ENCODE assay signal across 8 cellular contexts in genomic region chr1:182839209-182840065, GRCh38. TPM values are rescaled to one million over a fixed set of nuclear protein-coding genes. Genes with fewer than 3 reads are reported as not detected.
A peak's percentile ranks its signal among the peaks of the same experiment; 100 is the strongest.
DNase-seq lines count a peak whose midpoint lies in the region; ATAC-seq and TF ChIP-seq lines count a peak whose summit lies in the region.

DHX9 (plus strand) TSS chr1:182839347; CDS start chr1:182842567, 3,220 bp downstream.

- peak; percentile 86 for DNase-seq in Caki2 (ENCODE audit: low read depth)
- DNase-seq in NT2/D1 (ENCODE audit: low read depth, low spot score), result peak; percentile 91
- peak; percentile 81 for DNase-seq in activated CD8-positive, alpha-beta memory T cell treated with anti-CD3 and anti-CD28 coated beads, Interleukin-2, amount 50 U/mL, for 1 hour (ENCODE audit: extremely low read depth)
- DNase-seq in endodermal cell, result peak; percentile 98
- DNase-seq in stimulated activated CD8-positive, alpha-beta memory T cell treated with anti-CD3 and anti-CD28 coated beads, Interleukin-15, amount 100 ng/mL, for 4 hours (ENCODE audit: low read depth in 2 of 2), result peak; percentile 84 to 90

- H3K27ac Mint-ChIP-seq in endodermal cell, result peak within 1 kb of the TSS; percentile 96

- H3K4me1 ChIP-seq in HUES48 (ENCODE audit: control insufficient read depth, insufficient read depth, low read length), result peaks cover 14% of the 10 kb centered on the region
- no peaks in the 10 kb centered on the region for H3K4me1 ChIP-seq in NT2/D1 (ENCODE audit: insufficient read depth, insufficient read length)
- H3K4me1 ChIP-seq in endodermal cell (ENCODE audit: control insufficient read depth, insufficient read depth, low read length), result no peaks in the 10 kb centered on the region
- H3K4me1 ChIP-seq in mesodermal cell (ENCODE audit: control insufficient read depth, insufficient read depth, low read length, poor library complexity, severe bottlenecking), result peaks cover 6% of the 10 kb centered on the region

- H3K36me3 ChIP-seq in HUES48 (ENCODE audit: control insufficient read depth, insufficient read depth, low read length) (peaks cover 33% of the 10 kb centered on the region), NT2/D1 (ENCODE audit: insufficient read depth, insufficient read length, low read length) (peaks cover 48% of the 10 kb centered on the region), endodermal cell (ENCODE audit: control insufficient read depth, insufficient read depth, low read length) (peaks cover 34% of the 10 kb centered on the region), mesodermal cell (ENCODE audit: control insufficient read depth, insufficient read depth, low read length) (peaks cover 29% of the 10 kb centered on the region)

- H3K27me3 ChIP-seq in HUES48 (ENCODE audit: control insufficient read depth, insufficient read depth, low read length) (no peaks in the 10 kb centered on the region), NT2/D1 (ENCODE audit: insufficient read depth, insufficient read length) (no peaks in the 10 kb centered on the region), endodermal cell (ENCODE audit: control insufficient read depth, insufficient read depth, low read length, poor library complexity, severe bottlenecking) (no peaks in the 10 kb centered on the region)

- peak within 1 kb of the TSS; percentile 100 for H3K27ac ChIP-seq in HUES48 (ENCODE audit: low read depth, low read length)
- H3K27ac ChIP-seq in endodermal cell (ENCODE audit: low read depth, low read length), result peak within 1 kb of the TSS; percentile 100
- H3K27ac ChIP-seq in mesodermal cell (ENCODE audit: low read depth, low read length, severe bottlenecking), result peak within 1 kb of the TSS; percentile 97

- peaks cover 37% of the 10 kb centered on the region for H3K36me3 Mint-ChIP-seq in endodermal cell (ENCODE audit: low read depth)

- H3K4me3 ChIP-seq in HUES48 (ENCODE audit: low read depth, low read length), result peak within 1 kb of the TSS; percentile 94
- peak within 1 kb of the TSS; percentile 88 for H3K4me3 ChIP-seq in NT2/D1 (ENCODE audit: insufficient read length, low read depth)
- H3K4me3 ChIP-seq in endodermal cell (ENCODE audit: low read length), result peak within 1 kb of the TSS; percentile 92
- peak within 1 kb of the TSS; percentile 81 for H3K4me3 ChIP-seq in mesodermal cell (ENCODE audit: extremely low read depth, insufficient read depth, low read length, poor library complexity, severe bottlenecking)

- H3K27me3 Mint-ChIP-seq in endodermal cell (ENCODE audit: insufficient read depth), result no peaks in the 10 kb centered on the region

- H3K9ac ChIP-seq in HUES48 (ENCODE audit: low read depth, low read length) (peak within 1 kb of the TSS; percentile 99), NT2/D1 (ENCODE audit: insufficient read length, low read depth) (peak within 1 kb of the TSS; percentile 94), endodermal cell (ENCODE audit: extremely low read depth, low read length, poor library complexity, severe bottlenecking) (peak within 1 kb of the TSS; percentile 94)

- in situ Hi-C loops in Caki2 (cut with HindIII; ENCODE audit: low pct_unique_long_range_greater_than_20kb, low sequenced_read_pairs), result no loop called here

- H3K4me1 Mint-ChIP-seq in endodermal cell, result peaks cover 21% of the 10 kb centered on the region

- WGBS in endodermal cell (ENCODE audit: insufficient coverage in 1 of 2, insufficient read length in 1 of 2), 2 experiments, result 0% methylated on average over 15 to 92 of the region's 92 CpGs
- WGBS in mesodermal cell (ENCODE audit: insufficient coverage in 2 of 2), 2 experiments, result 0% methylated on average over 36 to 66 of the region's 92 CpGs

- TF ChIP-seq CTCF in endodermal cell (conservative IDR thresholded peaks at IDR 0.05), result peak; percentile 51

- peak; percentile 73 for ATAC-seq in GM21390 (IDR thresholded peaks at IDR 0.05; ENCODE audit: unreplicated experiment)

- H3K9me3 Mint-ChIP-seq in endodermal cell, result no peaks in the 10 kb centered on the region

- H3K4me3 Mint-ChIP-seq in endodermal cell, result peak within 1 kb of the TSS; percentile 86

- H3K9me3 ChIP-seq in HUES48 (ENCODE audit: control insufficient read depth, insufficient read depth, low read length) (no peaks in the 10 kb centered on the region), NT2/D1 (ENCODE audit: insufficient read depth, low read length) (no peaks in the 10 kb centered on the region), endodermal cell (ENCODE audit: control insufficient read depth, low read length) (no peaks in the 10 kb centered on the region), mesodermal cell (ENCODE audit: control insufficient read depth, low read length) (no peaks in the 10 kb centered on the region)

RNA-seq across cellular contexts. Expression of gene DHX9, which starts in this region (rescaled TPM):
- total RNA-seq in Caki2 (2014; rRNA removed; shearing (Covaris generic); ENCODE audit: low replicate concordance), result 120 and 154 TPM in 2 replicates
- 100 to 1,000 TPM; 264 to 278 TPM for total RNA-seq in endodermal cell
- polyA plus RNA-seq in endodermal cell (2013, experiment 1 of 2), result 181 TPM
- 176 TPM for polyA plus RNA-seq in endodermal cell (2013, experiment 2 of 2)
- polyA plus RNA-seq in mesodermal cell (2013, experiment 1 of 2), result 137 TPM
- 143 TPM for polyA plus RNA-seq in mesodermal cell (2013, experiment 2 of 2)

Comparison
In these comparisons a context has a peak if more than half of its experiments do, and no peak if none do; other contexts are left out.
1. Peak in every context shown above with its lines: DNase-seq, ATAC-seq, H3K4me3 ChIP-seq and H3K27ac ChIP-seq.